ENCODE assay signal across 19 cellular contexts in the genomic region with DNA sequence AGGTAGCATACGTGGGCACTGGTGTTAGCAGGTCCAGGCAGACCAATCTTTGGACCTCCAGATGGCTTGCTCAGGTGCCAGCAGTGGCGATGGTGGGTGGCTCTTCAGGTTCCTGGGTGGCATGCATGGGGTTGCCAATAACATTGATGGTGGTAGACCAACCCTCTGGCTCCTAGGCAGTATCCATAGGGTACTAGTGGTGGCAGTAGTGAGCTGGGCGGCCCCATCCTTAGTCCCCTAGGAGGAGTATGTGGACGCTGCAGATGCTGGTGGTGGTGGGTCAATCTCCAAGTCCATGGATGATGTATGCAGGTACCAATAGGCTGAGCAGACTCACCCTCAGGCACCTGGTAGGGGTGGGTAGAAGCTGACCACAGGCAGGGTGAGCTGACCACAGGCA.
"Had no signal": no experiment of that assay in that cellular context is flagged by ENCODE, and none has a peak within 500 bp of the region (broad histone marks: within the 10 kb centered on the region; RNA-seq: fewer than 3 reads in every experiment).

No MANE protein-coding gene starts in this region.

- H3K27ac ChIP-seq: colonic mucosa, gastrocnemius medialis, heart right ventricle, ovary, right atrium auricular region, tibial artery had no signal

- H3K4me3 ChIP-seq: colonic mucosa, gastrocnemius medialis, heart right ventricle, ovary, right atrium auricular region, tibial artery had no signal

- H3K4me3 Mint-ChIP-seq: naive thymus-derived CD8-positive, alpha-beta T cell; neural crest cell had no signal

- H3K27me3 ChIP-seq: colonic mucosa, gastrocnemius medialis, heart right ventricle, ovary, right atrium auricular region, tibial artery had no signal

- H3K9me3 ChIP-seq: colonic mucosa, gastrocnemius medialis, ovary had no signal

- H3K36me3 ChIP-seq: colonic mucosa, gastrocnemius medialis, heart right ventricle, ovary, right atrium auricular region, tibial artery had no signal

- DNase-seq: colonic mucosa; effector CD8-positive, alpha-beta T cell; gastrocnemius medialis; heart right ventricle; hypothalamus; kidney glomerular epithelial cell; mesendoderm; naive thymus-derived CD8-positive, alpha-beta T cell; nucleus accumbens; ovary; small intestine; stimulated activated CD4-positive, alpha-beta T cell treated with anti-CD3 and anti-CD28 coated beads, Interleukin-12 subunit alpha, Interleukin-12 subunit beta, amount 100 ng/mL, for 4 hours; stimulated activated naive CD4-positive, alpha-beta T cell treated with Interleukin-2 at 50 U/mL for 16 hours; tibial artery had no signal

- ATAC-seq: esophagus mucosa; gastrocnemius medialis; heart right ventricle; naive thymus-derived CD8-positive, alpha-beta T cell had no signal

- H3K4me1 ChIP-seq: colonic mucosa, gastrocnemius medialis, right atrium auricular region, tibial artery had no signal

- FAIRE-seq: endometrium, islet of Langerhans, small intestine had no signal
